ENCODE assay signal across 17 cellular contexts in the genomic region with DNA sequence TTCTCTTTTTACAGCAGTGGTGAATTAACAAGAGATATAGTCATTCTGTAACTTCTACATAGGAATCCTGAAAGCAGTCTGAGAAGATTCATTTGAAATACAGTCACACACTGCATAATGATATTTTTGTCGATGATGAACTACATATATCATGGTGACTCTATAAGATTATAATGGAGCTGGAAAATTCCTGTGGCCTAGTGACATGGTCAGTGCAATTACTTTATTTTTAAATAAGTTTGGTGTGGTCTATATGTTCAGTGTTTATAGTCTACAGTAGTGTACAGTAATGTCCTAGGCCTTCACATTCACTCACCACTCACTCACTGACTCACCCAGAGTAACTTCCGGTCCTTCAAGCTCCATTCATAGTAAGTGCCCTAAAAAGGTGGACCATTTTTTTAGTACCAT.
"Had no signal": no experiment of that assay in that cellular context is flagged by ENCODE, and none has a peak within 500 bp of the region (broad histone marks: within the 10 kb centered on the region; RNA-seq: fewer than 3 reads in every experiment).

No MANE protein-coding gene starts in this region.

- H3K27ac ChIP-seq: adrenal gland, left lung, pancreas, upper lobe of left lung had no signal

- H3K36me3 Mint-ChIP-seq: activated naive CD4-positive, alpha-beta T cell treated with anti-CD3 and anti-CD28 coated beads, Interleukin-2, amount 50 U/mL, for 24 hours; brain; naive B cell; T-cell had no signal

- H3K27me3 ChIP-seq: adrenal gland, left lung, pancreas, upper lobe of left lung had no signal

- H3K9me3 ChIP-seq: left lung, pancreas, upper lobe of left lung had no signal

- H3K4me3 Mint-ChIP-seq: activated naive CD4-positive, alpha-beta T cell treated with anti-CD3 and anti-CD28 coated beads, Interleukin-2, amount 50 U/mL, for 24 hours; activated T-cell treated with anti-CD3 and anti-CD28 coated beads, Interleukin-2, amount 50 U/mL, for 24 hours; brain; effector memory CD8-positive, alpha-beta T cell; naive B cell; stimulated activated naive CD8-positive, alpha-beta T cell treated with anti-CD3 and anti-CD28 coated beads, Interleukin-15, amount 100 ng/mL, for 72 hours; T-cell had no signal

- H3K4me1 ChIP-seq: adrenal gland, left lung, upper lobe of left lung had no signal

- H3K9me3 Mint-ChIP-seq: activated naive CD4-positive, alpha-beta T cell treated with anti-CD3 and anti-CD28 coated beads, Interleukin-2, amount 50 U/mL, for 24 hours; activated T-cell treated with anti-CD3 and anti-CD28 coated beads, Interleukin-2, amount 50 U/mL, for 24 hours; effector memory CD8-positive, alpha-beta T cell; stimulated activated naive CD8-positive, alpha-beta T cell treated with anti-CD3 and anti-CD28 coated beads, Interleukin-15, amount 100 ng/mL, for 72 hours; T-cell had no signal

- H3K4me3 ChIP-seq: adrenal gland, left lung, pancreas, upper lobe of left lung had no signal

- DNase-seq: activated CD4-positive, CD25-positive, alpha-beta regulatory T cell treated with anti-CD3 and anti-CD28 coated beads, Interleukin-2, amount 50 U/mL, for 72 hours; activated T-cell treated with anti-CD3 and anti-CD28 coated beads, Interleukin-2, amount 50 U/mL, for 24 hours; adrenal gland; dermis blood vessel endothelial cell; effector memory CD8-positive, alpha-beta T cell; hippocampal formation; left lung; naive B cell; stimulated activated CD4-positive, alpha-beta T cell treated with anti-CD3 and anti-CD28 coated beads, Interleukin-1b, Interleukin-23, amount 100 ng/mL, for 48 hours; stimulated activated naive CD8-positive, alpha-beta T cell treated with anti-CD3 and anti-CD28 coated beads, Interleukin-15, amount 100 ng/mL, for 72 hours; T-cell; T-helper 9 cell; upper lobe of left lung had no signal

- H3K4me1 Mint-ChIP-seq: activated naive CD4-positive, alpha-beta T cell treated with anti-CD3 and anti-CD28 coated beads, Interleukin-2, amount 50 U/mL, for 24 hours; naive B cell; stimulated activated naive CD8-positive, alpha-beta T cell treated with anti-CD3 and anti-CD28 coated beads, Interleukin-15, amount 100 ng/mL, for 72 hours; T-cell had no signal

- H3K27me3 Mint-ChIP-seq: stimulated activated naive CD8-positive, alpha-beta T cell treated with anti-CD3 and anti-CD28 coated beads, Interleukin-15, amount 100 ng/mL, for 72 hours; T-cell had no signal

- H3K36me3 ChIP-seq: adrenal gland, left lung, pancreas, upper lobe of left lung had no signal

- H3K27ac Mint-ChIP-seq: activated naive CD4-positive, alpha-beta T cell treated with anti-CD3 and anti-CD28 coated beads, Interleukin-2, amount 50 U/mL, for 24 hours; activated T-cell treated with anti-CD3 and anti-CD28 coated beads, Interleukin-2, amount 50 U/mL, for 24 hours; brain; effector memory CD8-positive, alpha-beta T cell; naive B cell; stimulated activated naive CD8-positive, alpha-beta T cell treated with anti-CD3 and anti-CD28 coated beads, Interleukin-15, amount 100 ng/mL, for 72 hours; T-cell had no signal

- FAIRE-seq: keratinocyte, pancreas had no signal
